23 cellular contexts compared by ENCODE assay signal in genomic region chr6:72175936-72176335, GRCh38.
"Had no signal": no experiment of that assay in that cellular context is flagged by ENCODE, and none has a peak within 500 bp of the region (broad histone marks: within the 10 kb centered on the region; RNA-seq: fewer than 3 reads in every experiment).

No MANE protein-coding gene starts in this region.

- H3K9me3 ChIP-seq: psoas muscle, spleen, tibial artery, upper lobe of left lung, uterus had no signal

- H3K4me1 Mint-ChIP-seq: naive thymus-derived CD4-positive, alpha-beta T cell; nephron progenitor cell; stimulated activated memory B cell treated with anti-CD40 and anti-IgM and Interleukin-4, amounts not matched to agents 10 μg/mL and 1 μg/mL and 100 μg/mL, for 72 hours had no signal

- H3K27ac Mint-ChIP-seq: naive thymus-derived CD4-positive, alpha-beta T cell; nephron progenitor cell; stimulated activated memory B cell treated with anti-CD40 and anti-IgM and Interleukin-4, amounts not matched to agents 10 μg/mL and 1 μg/mL and 100 μg/mL, for 72 hours; stimulated activated naive CD8-positive, alpha-beta T cell treated with anti-CD3 and anti-CD28 coated beads, Interleukin-15, Interleukin-2, amounts not matched to agents 100 ng/mL and 50 ng/mL, for 24 hours had no signal

- H3K27ac ChIP-seq: coronary artery, dorsolateral prefrontal cortex, hepatocyte, psoas muscle, spleen, tibial artery, upper lobe of left lung, uterus had no signal

- H3K4me1 ChIP-seq: psoas muscle, spleen, tibial artery, upper lobe of left lung, uterus had no signal

- H3K4me2 ChIP-seq: hepatocyte had no signal

- H3K36me3 ChIP-seq: spleen, tibial artery, upper lobe of left lung, uterus had no signal

- H3K27me3 ChIP-seq: dorsolateral prefrontal cortex, tibial artery, upper lobe of left lung, uterus had no signal

- H3K4me3 ChIP-seq: coronary artery, dorsolateral prefrontal cortex, hepatocyte, psoas muscle, spleen, tibial artery, upper lobe of left lung, uterus had no signal

- DNase-seq: dorsolateral prefrontal cortex; effector CD8-positive, alpha-beta T cell; foreskin melanocyte; head of caudate nucleus; left colon; mesendoderm; naive thymus-derived CD4-positive, alpha-beta T cell; nephron progenitor cell; psoas muscle; retina; spleen; stimulated activated CD4-positive, alpha-beta T cell treated with anti-CD3 and anti-CD28 coated beads, Interleukin-15, amount 100 ng/mL, for 24 hours; stimulated activated CD4-positive, alpha-beta T cell treated with anti-CD3 and anti-CD28 coated beads, Interleukin-1b, Interleukin-23, amount 100 ng/mL, for 48 hours; stimulated activated CD4-positive, alpha-beta T cell treated with anti-CD3 and anti-CD28 coated beads, Interleukin-4, amount 100 ng/mL, for 24 hours; tibial artery; upper lobe of left lung; uterus had no signal

- H3K36me3 Mint-ChIP-seq: stimulated activated memory B cell treated with anti-CD40 and anti-IgM and Interleukin-4, amounts not matched to agents 10 μg/mL and 1 μg/mL and 100 μg/mL, for 72 hours had no signal

- H2AFZ ChIP-seq: hepatocyte had no signal

- H3K4me3 Mint-ChIP-seq: naive thymus-derived CD4-positive, alpha-beta T cell; nephron progenitor cell; stimulated activated memory B cell treated with anti-CD40 and anti-IgM and Interleukin-4, amounts not matched to agents 10 μg/mL and 1 μg/mL and 100 μg/mL, for 72 hours; stimulated activated naive CD8-positive, alpha-beta T cell treated with anti-CD3 and anti-CD28 coated beads, Interleukin-15, Interleukin-2, amounts not matched to agents 100 ng/mL and 50 ng/mL, for 24 hours had no signal

- ATAC-seq: esophagus mucosa; left colon; naive thymus-derived CD4-positive, alpha-beta T cell; psoas muscle; sciatic nerve; stimulated activated memory B cell treated with anti-CD40 and anti-IgM and Interleukin-4, amounts not matched to agents 10 μg/mL and 1 μg/mL and 100 μg/mL, for 72 hours had no signal

- H3K79me2 ChIP-seq: hepatocyte had no signal

- H3K9me3 Mint-ChIP-seq: nephron progenitor cell; stimulated activated memory B cell treated with anti-CD40 and anti-IgM and Interleukin-4, amounts not matched to agents 10 μg/mL and 1 μg/mL and 100 μg/mL, for 72 hours; stimulated activated naive CD8-positive, alpha-beta T cell treated with anti-CD3 and anti-CD28 coated beads, Interleukin-15, Interleukin-2, amounts not matched to agents 100 ng/mL and 50 ng/mL, for 24 hours had no signal
